ENCODE assay signal across 8 cellular contexts in genomic region chr13:77326905-77327604, GRCh38. TPM values are rescaled to one million over a fixed set of nuclear protein-coding genes. Genes with fewer than 3 reads are reported as not detected.
DNase-seq lines count a peak whose midpoint lies in the region; ATAC-seq, FAIRE-seq and TF ChIP-seq lines count a peak whose summit lies in the region.

MYCBP2 (minus strand) TSS chr13:77327094; CDS start chr13:77326775, 319 bp downstream.

- H3K4me1 ChIP-seq in keratinocyte (ENCODE audit: control insufficient read depth, extremely low read depth, insufficient read depth, low read length): peaks cover 34% of the 10 kb centered on the region

- H3K4me3 ChIP-seq in AG10803 (ENCODE audit: low read length) (peak within 1 kb of the TSS; percentile 85), keratinocyte (ENCODE audit: control insufficient read depth in 2 of 3, extremely low read depth in 1 of 3, insufficient read depth in 2 of 3, low read depth in 1 of 3, low read length in 3 of 3) (peak within 1 kb of the TSS; percentile 85 to 96 (median 90))

- ATAC-seq in HG03432 (IDR thresholded peaks at IDR 0.05; ENCODE audit: unreplicated experiment): peak; percentile 65

- peak; percentile 88 for TF ChIP-seq POLR2A in GM19099 (IDR thresholded peaks at IDR 0.05; ENCODE audit: extremely low read depth, insufficient read length, low read depth)

- peak within 1 kb of the TSS; percentile 84 for H3K9ac ChIP-seq in keratinocyte (ENCODE audit: control insufficient read depth, extremely low read depth, insufficient read depth, low read length)

- H3K27me3 ChIP-seq in keratinocyte (ENCODE audit: control insufficient read depth, extremely low read depth, insufficient read depth, low read length): no peaks in the 10 kb centered on the region

- FAIRE-seq in keratinocyte (lab: Jason Lieb, UNC): peak; percentile 90

- H3K79me2 ChIP-seq in keratinocyte (ENCODE audit: control insufficient read depth, insufficient read depth, low read length): peaks cover 47% of the 10 kb centered on the region

- dilution Hi-C loops in keratinocyte (cut with MboI; ENCODE audit: extremely low pct_ligation_motif_present, low sequenced_read_pairs): no loop called here

- no peaks in the 10 kb centered on the region for H4K20me1 ChIP-seq in keratinocyte (ENCODE audit: control insufficient read depth, extremely low read depth, insufficient read depth, low read length)

- H3K36me3 ChIP-seq in keratinocyte (ENCODE audit: control insufficient read depth in 2 of 2, extremely low read depth in 1 of 2, insufficient read depth in 2 of 2, low read length in 2 of 2): no peaks in the 10 kb centered on the region

- peak within 1 kb of the TSS; percentile 74 for H3K27ac ChIP-seq in keratinocyte (ENCODE audit: control insufficient read depth, insufficient read depth, low read length)

- H3K4me2 ChIP-seq in keratinocyte (ENCODE audit: control insufficient read depth, extremely low read depth, insufficient read depth, low read depth, low read length): peak within 1 kb of the TSS; percentile 97

- peak within 1 kb of the TSS; percentile 98 for H2AFZ ChIP-seq in keratinocyte (ENCODE audit: control insufficient read depth, low read length)

- DNase-seq in AG10803 (ENCODE audit: low read depth) (peak; percentile 98), NCI-H510A (lab: John Stamatoyannopoulos, UW) (peak; percentile 91), cerebellum (ENCODE audit: low spot score) (peak; percentile 94), keratinocyte (ENCODE audit: low read depth, low spot score) (peak; percentile 95)
- DNase-seq in activated CD4-positive, alpha-beta T cell treated with anti-CD3 and anti-CD28 coated beads for 1 hour: peak; percentile 96
- peak; percentile 98 for DNase-seq in stimulated activated CD4-positive, alpha-beta T cell treated with anti-CD3 and anti-CD28 coated beads, Interleukin-15, amount 100 ng/mL, for 24 hours

- no peaks in the 10 kb centered on the region for H3K9me1 ChIP-seq in keratinocyte (ENCODE audit: control insufficient read depth, extremely low read depth, insufficient read depth, low read length)

- no peak for TF ChIP-seq CTCF in AG10803 (conservative IDR thresholded peaks at IDR 0.05; ENCODE audit: low read length)
- TF ChIP-seq CTCF in keratinocyte (optimal IDR thresholded peaks at IDR 0.05 in 1 of 3, IDR thresholded peaks at IDR 0.05 in 1 of 3, conservative IDR thresholded peaks at IDR 0.05 in 1 of 3; ENCODE audit: extremely low read depth in 1 of 3, insufficient read depth in 2 of 3, low read length in 3 of 3): peak in 1 of 3 experiments; percentile 2

- no peaks in the 10 kb centered on the region for H3K9me3 ChIP-seq in keratinocyte (ENCODE audit: control insufficient read depth, low read depth, low read length)

RNA-seq across cellular contexts. Expression of gene MYCBP2, which starts in this region (rescaled TPM):
- total RNA-seq in cerebellum: 202 TPM
- 31.3 to 43.8 TPM (median 34.8 TPM) in 3 replicates for polyA plus RNA-seq in keratinocyte
- polyA plus RNA-seq in keratinocyte (2011; ENCODE audit: low read depth): 46.7 TPM
- polyA plus RNA-seq in keratinocyte (2011; cell fraction: cytosol; rRNA removed): 22.6 and 30.3 TPM in 2 replicates
- 87.7 and 116 TPM in 2 replicates for polyA plus RNA-seq in keratinocyte (2011; cell fraction: nucleus; rRNA removed)
- polyA plus RNA-seq in keratinocyte (2012; ENCODE audit: low replicate concordance): 37.3 and 39.7 TPM in 2 replicates
- 45.7 to 129 TPM (median 73.1 TPM) in 3 replicates for polyA minus RNA-seq in keratinocyte
- 32.6 TPM for polyA minus RNA-seq in keratinocyte (2011; cell fraction: cytosol; rRNA and poly(A)+ RNA removed)
- polyA minus RNA-seq in keratinocyte (2011; cell fraction: nucleus; rRNA and poly(A)+ RNA removed): 144 and 260 TPM in 2 replicates

Comparison
In these comparisons a context has a peak if more than half of its experiments do, and no peak if none do; other contexts are left out.
1. Peak in every context shown above with its lines: DNase-seq, ATAC-seq, H3K4me3 ChIP-seq and H3K27ac ChIP-seq.